Comparison of ENCODE assay signal across 8 cellular contexts in the genomic region with DNA sequence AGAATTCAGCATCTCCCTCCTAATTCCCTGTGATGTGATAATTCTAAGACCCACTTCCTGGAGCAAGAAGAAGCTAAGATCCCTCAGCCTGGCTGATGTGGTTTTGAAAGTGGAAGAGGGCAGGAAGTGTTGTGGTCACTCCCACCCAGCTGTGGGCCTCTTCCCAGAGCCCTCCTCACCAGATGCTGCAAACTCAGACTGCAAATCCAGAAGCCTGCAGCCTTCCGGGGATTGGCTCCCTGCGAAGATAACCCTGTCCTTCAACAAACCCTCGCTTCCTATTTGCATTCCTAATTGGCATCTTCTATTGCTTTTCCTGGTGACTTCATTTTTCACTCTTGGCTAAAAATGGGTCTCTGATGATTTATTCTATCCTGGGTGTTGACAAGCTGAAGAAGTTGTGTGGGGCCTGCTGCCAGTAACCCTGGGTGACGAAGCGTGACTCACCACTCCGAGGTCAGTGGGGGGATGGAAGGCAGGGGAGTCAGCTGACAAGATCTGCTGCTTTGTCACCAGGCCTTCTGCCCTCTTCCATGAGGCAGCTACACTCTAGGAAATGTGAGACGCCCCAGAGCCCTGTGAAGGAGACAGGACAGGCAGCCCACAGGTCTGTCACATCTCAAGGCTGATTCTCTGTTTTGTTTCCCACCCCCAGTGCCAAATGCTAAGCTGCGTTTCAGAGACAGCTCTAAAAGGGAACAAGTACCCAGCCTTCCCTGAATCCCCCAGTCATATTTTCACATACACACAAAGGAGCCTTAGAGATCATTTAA.
DNase-seq lines count a peak whose midpoint lies in the region; ATAC-seq, FAIRE-seq and TF ChIP-seq lines count a peak whose summit lies in the region.

No MANE protein-coding gene starts in this region.

- H3K27ac ChIP-seq in kidney (ENCODE audit: low read depth in 2 of 2, low read length in 2 of 2): peak overlapping the region; percentile 77 to 91

- FAIRE-seq in GM18507 (lab: Jason Lieb, UNC) (peak; percentile 83), kidney (lab: Jason Lieb, UNC) (peak; percentile 49)

- peak; percentile 60 for ATAC-seq in HG03097 (IDR thresholded peaks at IDR 0.05; ENCODE audit: low FRiP score, unreplicated experiment)
- peak; percentile 97 to 98 for ATAC-seq in activated CD4-positive, CD25-positive, alpha-beta regulatory T cell treated with anti-CD3 and anti-CD28 coated beads, Interleukin-2, amount 50 U/mL, for 24 hours

- intact Hi-C loops in kidney (cut with DNase I): no loop called here

- peak; percentile 17 for DNase-seq in GM18507 (ENCODE audit: extremely low spot score, insufficient read length, low read depth)
- DNase-seq in NCI-H2227 treated with DMSO at 0.1 percent for 48 hours (lab: John Stamatoyannopoulos, UW): peak; percentile 23
- DNase-seq in central memory CD4-positive, alpha-beta T cell: peak; percentile 59
- peak; percentile 98 for DNase-seq in kidney
- DNase-seq in stimulated activated CD4-positive, alpha-beta T cell treated with anti-CD3 and anti-CD28 coated beads, Interleukin-15, amount 100 ng/mL, for 1 hour (ENCODE audit: low read depth in 1 of 2, low spot score in 1 of 2): peak; percentile 53 to 71
- DNase-seq in HuH-7.5 (ENCODE audit: low spot score): no peak

- peak overlapping the region in 1 of 2 donors; percentile 43 for H3K9ac ChIP-seq in kidney (ENCODE audit: low read length in 2 of 2)

- H3K4me3 ChIP-seq in kidney (ENCODE audit: low read length in 2 of 2): peak overlapping the region in 1 of 2 donors; percentile 18

- peaks cover 16 to 23% of the 10 kb centered on the region in 2 donors for H3K4me1 ChIP-seq in kidney (ENCODE audit: control insufficient read depth in 1 of 2, insufficient read depth in 1 of 2, low read depth in 1 of 2, low read length in 2 of 2)

- TF ChIP-seq CTCF in kidney (IDR thresholded peaks at IDR 0.05; ENCODE audit: borderline replicate concordance, extremely low read depth, insufficient read depth): no peak

- H3K36me3 ChIP-seq in kidney (ENCODE audit: control insufficient read depth in 1 of 2, insufficient read depth in 2 of 2, low read length in 2 of 2): no peaks in the 10 kb centered on the region

- peaks cover 0 to 8% of the 10 kb centered on the region in 2 donors for H3K9me3 ChIP-seq in kidney (ENCODE audit: control insufficient read depth in 1 of 2, low read length in 2 of 2)
